ENCODE assay signal across 15 cellular contexts in genomic region chr13:97387487-97388353, GRCh38. TPM values are rescaled to one million over a fixed set of nuclear protein-coding genes. Genes with fewer than 3 reads are reported as not detected.
A peak's percentile ranks its signal among the peaks of the same experiment; 100 is the strongest.
DNase-seq lines count a peak whose midpoint lies in the region; ATAC-seq, FAIRE-seq and TF ChIP-seq lines count a peak whose summit lies in the region.
"Had no signal": no experiment of that assay in that cellular context is flagged by ENCODE, and none has a peak within 500 bp of the region (broad histone marks: within the 10 kb centered on the region; RNA-seq: fewer than 3 reads in every experiment).

No MANE protein-coding gene starts in this region.

- WGBS in HepG2 (ENCODE audit: low lambda C conversion rate) = 94% methylated on average over 6 of the region's 6 CpGs
- WGBS in testis, 2 donors = 86 to 92% methylated on average over 4 to 6 of the region's 6 CpGs

- CTCF ChIA-PET in HepG2 (lab: Yijun Ruan, JAX; ENCODE audit: low intra/inter-chr PET ratio, low total read pairs) = no interaction called here

- H3K27ac Mint-ChIP-seq in T-helper 17 cell = peak overlapping the region; percentile 16
- peak overlapping the region; percentile 23 to 73 for H3K27ac Mint-ChIP-seq in stimulated activated naive CD8-positive, alpha-beta T cell treated with anti-CD3 and anti-CD28 coated beads, Interleukin-15, amount 100 ng/mL, for 72 hours

- no peak for TF ChIP-seq EP300 in HepG2 (IDR thresholded peaks at IDR 0.05; ENCODE audit: low read depth in 2 of 2, low read length in 2 of 2)
- TF ChIP-seq EP300 in HepG2 (CRISPR knock-in tag; IDR thresholded peaks at IDR 0.05; ENCODE audit: borderline replicate concordance) = no peak

- H3K4me1 Mint-ChIP-seq in T-helper 17 cell = peaks cover 11% of the 10 kb centered on the region
- H3K4me1 Mint-ChIP-seq in stimulated activated naive CD8-positive, alpha-beta T cell treated with anti-CD3 and anti-CD28 coated beads, Interleukin-15, amount 100 ng/mL, for 72 hours = peaks cover 36% of the 10 kb centered on the region
- H3K4me1 Mint-ChIP-seq in activated T-cell treated with anti-CD3 and anti-CD28 coated beads, Interleukin-2, amount 50 U/mL, for 4 hours (ENCODE audit: low read depth) = peaks cover 25% of the 10 kb centered on the region

- H2AFZ ChIP-seq in HepG2 (ENCODE audit: low read length) = no peak overlapping the region

- no peak overlapping the region for H3K4me2 ChIP-seq in HepG2 (ENCODE audit: low read depth, low read length)

- H3K27me3 ChIP-seq in HL-60 (ENCODE audit: insufficient read depth, poor library complexity, severe bottlenecking) (no peaks in the 10 kb centered on the region), HepG2 (ENCODE audit: control insufficient read depth in 1 of 2, insufficient read depth in 2 of 2, low read length in 2 of 2) (no peaks in the 10 kb centered on the region), testis (no peaks in the 10 kb centered on the region), BE2C (no peaks in the 10 kb centered on the region)
- H3K27me3 ChIP-seq: ascending aorta, gastrocnemius medialis had no signal

- no peak for TF ChIP-seq CTCF in HL-60 (IDR thresholded peaks at IDR 0.05; ENCODE audit: insufficient read depth, low read length)
- no peak for TF ChIP-seq CTCF in HepG2 (CRISPR knock-in tag; IDR thresholded peaks at IDR 0.05)
- TF ChIP-seq CTCF in testis (IDR thresholded peaks at IDR 0.05) = no peak
- TF ChIP-seq CTCF in BE2C (IDR thresholded peaks at IDR 0.05; ENCODE audit: low read depth, low read length) = no peak

- H3K36me3 ChIP-seq in HepG2 (replicated peaks in 1 of 2; ENCODE audit: control insufficient read depth in 1 of 2, insufficient read depth in 2 of 2, low read length in 2 of 2) (peaks cover 13 to 70% of the 10 kb centered on the region in 2 experiments), testis (ENCODE audit: low read depth, missing control alignments) (no peaks in the 10 kb centered on the region), BE2C (no peaks in the 10 kb centered on the region)

- H3K9me3 ChIP-seq in T-helper 17 cell (ENCODE audit: control insufficient read depth, low read length, poor library complexity, severe bottlenecking) = no peaks in the 10 kb centered on the region
- H3K9me3 ChIP-seq in HepG2 (ENCODE audit: low read length) = no peaks in the 10 kb centered on the region
- H3K9me3 ChIP-seq in testis = no peaks in the 10 kb centered on the region
- no peaks in the 10 kb centered on the region for H3K9me3 ChIP-seq in BE2C
- H3K9me3 ChIP-seq: ascending aorta, gastrocnemius medialis had no signal

- peaks cover under 1% of the 10 kb centered on the region for H3K36me3 Mint-ChIP-seq in T-helper 17 cell (ENCODE audit: low read depth)
- H3K36me3 Mint-ChIP-seq in activated T-cell treated with anti-CD3 and anti-CD28 coated beads, Interleukin-2, amount 50 U/mL, for 4 hours (ENCODE audit: insufficient read depth) = peaks cover 24% of the 10 kb centered on the region

- H3K79me2 ChIP-seq in HepG2 (ENCODE audit: insufficient read depth, low read length) = no peaks in the 10 kb centered on the region

- in situ Hi-C loops in HepG2 (cut with HindIII; ENCODE audit: extremely low pct_ligation_motif_present, low pct_unique_long_range_greater_than_20kb) = no loop called here

- no peak overlapping the region for H3K9ac ChIP-seq in HepG2 (ENCODE audit: insufficient read depth, low read depth, low read length)

- DNase-seq in HL-60 (ENCODE audit: low read depth in 1 of 2, low spot score in 1 of 2) (peak in 1 of 2 experiments; percentile 73), T-helper 17 cell (no peak), HepG2 (ENCODE audit: low spot score) (no peak), frontal cortex (ENCODE audit: low spot score in 2 of 2) (no peak), testis (no peak), BE2C (no peak)
- DNase-seq in stimulated activated naive CD8-positive, alpha-beta T cell treated with anti-CD3 and anti-CD28 coated beads, Interleukin-15, amount 100 ng/mL, for 72 hours = peak in 1 of 2 donors; percentile 12
- no peak for DNase-seq in activated T-cell treated with anti-CD3 and anti-CD28 coated beads, Interleukin-2, amount 50 U/mL, for 4 hours
- DNase-seq: effector memory CD8-positive, alpha-beta T cell; gastrocnemius medialis; left colon; NCI-H1105; NCI-H524 had no signal

- H3K4me3 ChIP-seq in HL-60 (replicated peaks; ENCODE audit: insufficient read depth, low read length) (no peak overlapping the region), HepG2 (replicated peaks in 1 of 3; ENCODE audit: insufficient read depth in 1 of 3, low read depth in 2 of 3, low read length in 3 of 3) (no peak overlapping the region), testis (no peak overlapping the region), BE2C (ENCODE audit: low read depth, low read length) (no peak overlapping the region)
- H3K4me3 ChIP-seq: ascending aorta, gastrocnemius medialis had no signal

- H3K4me1 ChIP-seq in HepG2 (ENCODE audit: insufficient read depth, low read length) (no peaks in the 10 kb centered on the region), testis (no peaks in the 10 kb centered on the region), BE2C (peaks cover 2% of the 10 kb centered on the region; the same call in 1 of the 2 replicates)

- H4K20me1 ChIP-seq in HepG2 (ENCODE audit: insufficient read depth, low read length) = peaks cover 7% of the 10 kb centered on the region; the same call in 1 of the 2 replicates

- intact Hi-C loops in HepG2 (cut with micrococcal nuclease; ENCODE audit: unreplicated experiment) = no loop called here
- intact Hi-C loops in testis (cut with DNase I; ENCODE audit: low total_unique reads) = no loop called here

- ATAC-seq in T-helper 17 cell = no peak
- ATAC-seq in HepG2 = peak; percentile 38; the same call in 1 of the 3 replicates
- ATAC-seq in stimulated activated naive CD8-positive, alpha-beta T cell treated with anti-CD3 and anti-CD28 coated beads, Interleukin-15, amount 100 ng/mL, for 72 hours = peak; percentile 62
- ATAC-seq in activated T-cell treated with anti-CD3 and anti-CD28 coated beads, Interleukin-2, amount 50 U/mL, for 4 hours = no peak
- ATAC-seq: left colon, SK-N-SH treated with all-trans-retinoic acid at 6 μM for 48 hours had no signal

- H3K27me3 Mint-ChIP-seq in T-helper 17 cell = no peaks in the 10 kb centered on the region
- H3K27me3 Mint-ChIP-seq in stimulated activated naive CD8-positive, alpha-beta T cell treated with anti-CD3 and anti-CD28 coated beads, Interleukin-15, amount 100 ng/mL, for 72 hours = no peaks in the 10 kb centered on the region
- H3K27me3 Mint-ChIP-seq in activated T-cell treated with anti-CD3 and anti-CD28 coated beads, Interleukin-2, amount 50 U/mL, for 4 hours (ENCODE audit: low read depth) = no peaks in the 10 kb centered on the region
- H3K27me3 Mint-ChIP-seq: effector memory CD8-positive, alpha-beta T cell had no signal

- FAIRE-seq in HepG2 (lab: Jason Lieb, UNC) (no peak), frontal cortex (lab: Jason Lieb, UNC) (no peak)

- TF ChIP-seq RAD21 in HepG2 (CRISPR knock-in tag; IDR thresholded peaks at IDR 0.05) = no peak

- H3K4me3 Mint-ChIP-seq in T-helper 17 cell = no peak overlapping the region
- H3K4me3 Mint-ChIP-seq in stimulated activated naive CD8-positive, alpha-beta T cell treated with anti-CD3 and anti-CD28 coated beads, Interleukin-15, amount 100 ng/mL, for 72 hours = peak overlapping the region; percentile 18 to 52
- no peak overlapping the region for H3K4me3 Mint-ChIP-seq in activated T-cell treated with anti-CD3 and anti-CD28 coated beads, Interleukin-2, amount 50 U/mL, for 4 hours

- H3K27ac ChIP-seq in HL-60 (replicated peaks) (peak overlapping the region; percentile 39), HepG2 (ENCODE audit: extremely low read length, insufficient read depth, low read length) (no peak overlapping the region), testis (no peak overlapping the region)
- H3K27ac ChIP-seq: gastrocnemius medialis had no signal

- TF ChIP-seq POLR2A in HepG2 (IDR thresholded peaks at IDR 0.05; ENCODE audit: insufficient read depth in 1 of 2, low read depth in 2 of 2, low read length in 2 of 2) (no peak), testis (IDR thresholded peaks at IDR 0.05) (no peak)

- POLR2A ChIA-PET in HepG2 (lab: Yijun Ruan, JAX) = no interaction called here

- no TSS peak for BruUV-seq in HepG2 (replicated peaks; lab: Mats Ljungman, UMichigan)

- H3K9me3 Mint-ChIP-seq in stimulated activated naive CD8-positive, alpha-beta T cell treated with anti-CD3 and anti-CD28 coated beads, Interleukin-15, amount 100 ng/mL, for 72 hours = peaks cover 0 to 4% of the 10 kb centered on the region in 2 donors
- H3K9me3 Mint-ChIP-seq in activated T-cell treated with anti-CD3 and anti-CD28 coated beads, Interleukin-2, amount 50 U/mL, for 4 hours = no peaks in the 10 kb centered on the region
- H3K9me3 Mint-ChIP-seq: effector memory CD8-positive, alpha-beta T cell had no signal

RNA-seq across cellular contexts. Expression of gene RAP2A, which starts 46.2 kb away (rescaled TPM):
- total RNA-seq in T-helper 17 cell = 10 to 100 TPM; 15.3 to 16.2 TPM
- total RNA-seq in HepG2 (2016; rRNA removed; fragmentation: Illumina TruSeq; extraction: Trizol) = 23.1 and 31.2 TPM in 2 replicates
- 8.2 and 8.3 TPM in 2 replicates for total RNA-seq in HepG2 (2016; cell fraction: cytosol; rRNA removed; fragmentation: Illumina TruSeq; extraction: Trizol; ENCODE audit: low read depth)
- 22.5 and 27.5 TPM in 2 replicates for total RNA-seq in HepG2 (2016; cell fraction: insoluble cytoplasmic fraction; rRNA removed; fragmentation: Illumina TruSeq; extraction: Trizol)
- total RNA-seq in HepG2 (2016; cell fraction: membrane; rRNA removed; fragmentation: Illumina TruSeq; extraction: Trizol) = 37.9 and 44.9 TPM in 2 replicates
- total RNA-seq in HepG2 (2016; cell fraction: nucleus; rRNA removed; fragmentation: Illumina TruSeq; extraction: Trizol) = 11.6 and 12.3 TPM in 2 replicates
- 9.9 and 10.3 TPM in 2 replicates for polyA plus RNA-seq in HepG2 (2011; rRNA removed)
- 3.2 and 5.4 TPM in 2 replicates for polyA plus RNA-seq in HepG2 (2011; cell fraction: cytosol; rRNA removed)
- polyA plus RNA-seq in HepG2 (2011; cell fraction: nucleus; rRNA removed) = 3.2 and 3.5 TPM in 2 replicates
- 11.4 and 12.1 TPM in 2 replicates for polyA plus RNA-seq in HepG2 (2012)
- polyA plus RNA-seq in HepG2 (2016; cell fraction: cytosol; fragmentation: Illumina TruSeq; extraction: Trizol; ENCODE audit: low read depth) = 8.7 and 9.1 TPM in 2 replicates
- polyA plus RNA-seq in HepG2 (2016; cell fraction: insoluble cytoplasmic fraction; fragmentation: Illumina TruSeq; extraction: Trizol; ENCODE audit: low read depth) = 23.3 and 25.3 TPM in 2 replicates
- 20.5 and 25.5 TPM in 2 replicates for polyA plus RNA-seq in HepG2 (2016; cell fraction: membrane; fragmentation: Illumina TruSeq; extraction: Trizol; ENCODE audit: low read depth)
- 12.6 TPM in 2 replicates for polyA plus RNA-seq in HepG2 (2016; cell fraction: nucleus; fragmentation: Illumina TruSeq; extraction: Trizol; ENCODE audit: insufficient read depth, low read depth)
- 44.2 and 45.5 TPM in 2 replicates for polyA minus RNA-seq in HepG2 (2011; rRNA and poly(A)+ RNA removed; ENCODE audit: low replicate concordance)
- 14.5 and 18.9 TPM in 2 replicates for polyA minus RNA-seq in HepG2 (2011; cell fraction: cytosol; rRNA and poly(A)+ RNA removed)
- 12.9 and 17.0 TPM in 2 replicates for polyA minus RNA-seq in HepG2 (2011; cell fraction: nucleus; rRNA and poly(A)+ RNA removed)
- total RNA-seq in frontal cortex = 327 TPM
- total RNA-seq in testis = 10 to 100 TPM; 10.6 to 11.5 TPM
- 9.1 TPM for polyA plus RNA-seq in testis (ENCODE audit: insufficient read depth, low read depth, low replicate concordance)
- 24.7 TPM for polyA plus RNA-seq in BE2C (2012; ENCODE audit: insufficient read depth, insufficient read length, low read depth)
- total RNA-seq in activated T-cell treated with anti-CD3 and anti-CD28 coated beads, Interleukin-2, amount 50 U/mL, for 4 hours = 10 to 100 TPM; 11.1 to 16.0 (median 15.5) TPM

Comparison
In these comparisons a context has a peak if more than half of its experiments do, and no peak if none do; other contexts are left out.
1. ATAC-seq: peak in HepG2 (single experiment) and stimulated activated naive CD8-positive, alpha-beta T cell treated with anti-CD3 and anti-CD28 coated beads, Interleukin-15, amount 100 ng/mL, for 72 hours (single experiment); none in T-helper 17 cell (single experiment) and activated T-cell treated with anti-CD3 and anti-CD28 coated beads, Interleukin-2, amount 50 U/mL, for 4 hours (0 of 2).
2. H3K4me3 Mint-ChIP-seq: peak in stimulated activated naive CD8-positive, alpha-beta T cell treated with anti-CD3 and anti-CD28 coated beads, Interleukin-15, amount 100 ng/mL, for 72 hours (2 of 2); none in T-helper 17 cell (single experiment) and activated T-cell treated with anti-CD3 and anti-CD28 coated beads, Interleukin-2, amount 50 U/mL, for 4 hours (single experiment).